In genomic region chr2:31234690-31235503, GRCh38 we compare ENCODE assay signal across 8 cellular contexts. TPM values are rescaled to one million over a fixed set of nuclear protein-coding genes. Genes with fewer than 3 reads are reported as not detected.
DNase-seq lines count a peak whose midpoint lies in the region; ATAC-seq and TF ChIP-seq lines count a peak whose summit lies in the region.

No MANE protein-coding gene starts in this region.

- H3K79me2 ChIP-seq in osteoblast (ENCODE audit: insufficient read depth, low read length), result peaks cover 7% of the 10 kb centered on the region

- H3K4me3 ChIP-seq in BLaER1 treated with 17β-estradiol and CSF1 and Interleukin-3, amounts not matched to agents 10 nM and 100 nM, result peak overlapping the region; percentile 63 to 80 (median 72)
- peak overlapping the region; percentile 61 to 72 (median 62) for H3K4me3 ChIP-seq in Peyer's patch
- peak overlapping the region; percentile 66 to 72 for H3K4me3 ChIP-seq in esophagus (ENCODE audit: low read depth in 1 of 2, low read length in 2 of 2)
- peak overlapping the region; percentile 83 for H3K4me3 ChIP-seq in osteoblast (ENCODE audit: insufficient read depth, low read length)

- 58 to 61% methylated on average over 17 of the region's 17 CpGs for WGBS in esophagus, 2 donors

- H3K9ac ChIP-seq in BLaER1 treated with 17β-estradiol and CSF1 and Interleukin-3, amounts not matched to agents 10 nM and 100 nM, result peak overlapping the region; percentile 66 to 82 (median 79)

- DNase-seq in Peyer's patch (no peak), osteoblast (ENCODE audit: insufficient read length, low spot score, missing footprints) (peak; percentile 50), DMS 273 (lab: John Stamatoyannopoulos, UW; ENCODE audit: unreplicated experiment) (no peak), NCI-H510A treated with DMSO at 0.1 percent for 48 hours (lab: John Stamatoyannopoulos, UW) (no peak)

- H3K27ac ChIP-seq in BLaER1 treated with 17β-estradiol and CSF1 and Interleukin-3, amounts not matched to agents 10 nM and 100 nM, result peak overlapping the region; percentile 31 to 79 (median 71); a peak in 19 of 22 replicates
- H3K27ac ChIP-seq in Peyer's patch (peak overlapping the region; percentile 1 to 71 (median 48)), esophagus (ENCODE audit: low read depth in 2 of 2, low read length in 1 of 2) (peak overlapping the region; percentile 81 to 89), osteoblast (ENCODE audit: low read depth, low read length) (no peak overlapping the region)

- no peaks in the 10 kb centered on the region for H3K9me3 ChIP-seq in BLaER1 treated with 17β-estradiol and CSF1 and Interleukin-3, amounts not matched to agents 10 nM and 100 nM (replicated peaks in 1 of 11)
- H3K9me3 ChIP-seq in Peyer's patch (no peaks in the 10 kb centered on the region), esophagus (ENCODE audit: control insufficient read depth in 2 of 2, insufficient read depth in 1 of 2, low read depth in 1 of 2, low read length in 1 of 2) (no peaks in the 10 kb centered on the region), osteoblast (ENCODE audit: low read depth, low read length) (no peaks in the 10 kb centered on the region)

- no peak for TF ChIP-seq CTCF in Peyer's patch (IDR thresholded peaks at IDR 0.05)
- no peak for TF ChIP-seq CTCF in osteoblast (IDR thresholded peaks at IDR 0.05; ENCODE audit: extremely low read depth, low read depth, low read length)

- peak overlapping the region; percentile 91 for H2AFZ ChIP-seq in osteoblast (ENCODE audit: low read length)

- ATAC-seq in GM21515 (IDR thresholded peaks at IDR 0.05; ENCODE audit: unreplicated experiment) (no peak), GM19463 (IDR thresholded peaks at IDR 0.05; ENCODE audit: unreplicated experiment) (no peak)

- no peak for TF ChIP-seq POLR2A in Peyer's patch (IDR thresholded peaks at IDR 0.05)

- peaks cover 0 to 21% (median 0%) of the 10 kb centered on the region in 11 experiments; a peak in 5 of 22 replicates for H3K36me3 ChIP-seq in BLaER1 treated with 17β-estradiol and CSF1 and Interleukin-3, amounts not matched to agents 10 nM and 100 nM
- H3K36me3 ChIP-seq in Peyer's patch, result no peaks in the 10 kb centered on the region
- H3K36me3 ChIP-seq in esophagus (ENCODE audit: control insufficient read depth in 2 of 2, insufficient read depth in 2 of 2, low read length in 1 of 2), result no peaks in the 10 kb centered on the region
- H3K36me3 ChIP-seq in osteoblast (ENCODE audit: insufficient read depth, low read length), result no peaks in the 10 kb centered on the region

- peak overlapping the region; percentile 89 to 99 (median 96) for H3K4me2 ChIP-seq in BLaER1 treated with 17β-estradiol and CSF1 and Interleukin-3, amounts not matched to agents 10 nM and 100 nM
- H3K4me2 ChIP-seq in osteoblast (ENCODE audit: insufficient read depth, low read length), result peak overlapping the region; percentile 91

- H4K20me1 ChIP-seq in BLaER1 treated with 17β-estradiol and CSF1 and Interleukin-3, amounts not matched to agents 10 nM and 100 nM, result peaks cover 0 to 29% (median 0%) of the 10 kb centered on the region in 11 experiments; a peak in 4 of 22 replicates
- peaks cover 5% of the 10 kb centered on the region for H4K20me1 ChIP-seq in osteoblast (ENCODE audit: insufficient read depth, low read length)

- H3K4me1 ChIP-seq in BLaER1 treated with 17β-estradiol and CSF1 and Interleukin-3, amounts not matched to agents 10 nM and 100 nM, result peaks cover 42 to 62% (median 49%) of the 10 kb centered on the region in 10 experiments
- peaks cover 0 to 7% (median 4%) of the 10 kb centered on the region in 4 donors for H3K4me1 ChIP-seq in Peyer's patch
- peaks cover 7 to 14% of the 10 kb centered on the region in 2 donors for H3K4me1 ChIP-seq in esophagus (ENCODE audit: control insufficient read depth in 2 of 2, insufficient read depth in 2 of 2, low read length in 1 of 2)
- peaks cover 16% of the 10 kb centered on the region for H3K4me1 ChIP-seq in osteoblast (ENCODE audit: insufficient read depth, low read length)

- no peaks in the 10 kb centered on the region for H3K27me3 ChIP-seq in BLaER1 treated with 17β-estradiol and CSF1 and Interleukin-3, amounts not matched to agents 10 nM and 100 nM
- H3K27me3 ChIP-seq in Peyer's patch, result no peaks in the 10 kb centered on the region
- H3K27me3 ChIP-seq in esophagus (ENCODE audit: control insufficient read depth in 1 of 2, insufficient read depth in 2 of 2, low read length in 2 of 2), result no peaks in the 10 kb centered on the region
- peaks cover 3% of the 10 kb centered on the region for H3K27me3 ChIP-seq in osteoblast (ENCODE audit: insufficient read depth, low read length)

RNA-seq across cellular contexts. Expression of gene EHD3, which starts 0.9 kb away (rescaled TPM):
- total RNA-seq in Peyer's patch, result 10 to 100 TPM in 1 of 4 donors, 1 to 10 TPM in 2, under 1 TPM in 1; 0.88 to 20.6 (median 2.1) TPM
- 10 to 100 TPM; 24.1 to 27.4 TPM for polyA plus RNA-seq in esophagus
- 16.3 and 17.4 TPM in 2 replicates for total RNA-seq in osteoblast

RNA-seq across cellular contexts. Expression of gene CAPN14, which starts 17.6 kb away (rescaled TPM):
- total RNA-seq in Peyer's patch, result under 1 TPM in 1 of 4 donors, not detected in 3; 0.83 TPM
- 100 to 1,000 TPM in 1 of 2 donors, 10 to 100 TPM in 1; 72.7 to 141 TPM for polyA plus RNA-seq in esophagus
- total RNA-seq in osteoblast, result under 0.01 TPM in 2 replicates
